Comparison of ENCODE assay signal across 10 cellular contexts in the genomic region with DNA sequence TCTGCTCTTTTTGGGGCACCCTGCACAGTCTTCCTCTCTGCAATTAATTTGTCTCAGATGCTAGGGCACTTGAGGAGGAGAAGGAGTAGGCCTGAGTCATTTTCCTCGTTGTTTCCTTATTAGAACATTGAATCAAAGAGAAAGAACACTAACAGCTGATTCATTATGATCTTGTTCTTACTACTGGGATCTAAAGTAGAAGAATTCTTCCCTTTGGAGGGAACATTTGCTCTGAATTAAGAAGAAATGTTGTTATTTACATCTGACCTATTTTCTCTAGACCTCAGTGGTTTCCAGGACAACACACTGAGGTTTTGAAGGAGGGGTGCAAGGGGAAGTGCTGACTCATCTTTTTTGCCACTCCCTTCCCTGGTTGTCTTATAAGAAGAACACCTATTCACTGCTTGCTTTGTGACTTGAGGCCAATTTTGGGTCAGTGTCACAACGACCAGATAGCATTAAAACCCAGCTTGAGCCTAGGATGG. TPM values are rescaled to one million over a fixed set of nuclear protein-coding genes. Genes with fewer than 3 reads are reported as not detected.
A peak's percentile ranks its signal among the peaks of the same experiment; 100 is the strongest.
DNase-seq lines count a peak whose midpoint lies in the region; ATAC-seq and TF ChIP-seq lines count a peak whose summit lies in the region.
"Had no signal": no experiment of that assay in that cellular context is flagged by ENCODE, and none has a peak within 500 bp of the region (broad histone marks: within the 10 kb centered on the region; RNA-seq: fewer than 3 reads in every experiment).

No MANE protein-coding gene starts in this region.

- 0 out of 2 replicates have a peak overlapping the region, but pooled peaks have one; percentile 0 for H3K4me2 ChIP-seq in MM.1S (ENCODE audit: low read depth, low read length)
- no peak overlapping the region for H3K4me2 ChIP-seq in hepatocyte

- H3F3A ChIP-seq in MM.1S (ENCODE audit: insufficient read depth, low read length): no peaks in the 10 kb centered on the region

- no peaks in the 10 kb centered on the region for H3K9me3 ChIP-seq in MM.1S (replicated peaks; ENCODE audit: insufficient read depth, low read length)
- H3K9me3 ChIP-seq in hepatocyte (ENCODE audit: low read depth): no peaks in the 10 kb centered on the region
- H3K9me3 ChIP-seq: colonic mucosa had no signal

- CTCF ChIA-PET in activated CD4-positive, alpha-beta T cell treated with anti-CD3 and anti-CD28 coated beads for 36 hours (lab: Charles Lee): interaction anchor here (1.0 to 4.2 kb wide), 7 partner anchors 9 to 117 kb away, joined by 3 to 35 read pairs (median 5); no protein-coding TSS in a partner anchor

- H3K79me2 ChIP-seq in MM.1S (ENCODE audit: low read length) (no peaks in the 10 kb centered on the region), hepatocyte (no peaks in the 10 kb centered on the region)

- POLR2A ChIA-PET in activated CD4-positive, alpha-beta T cell treated with anti-CD3 and anti-CD28 coated beads for 36 hours (lab: Charles Lee): interaction anchor here (0.7 kb wide), 1 partner anchor 248 kb away, joined by 3 read pairs; no protein-coding TSS in a partner anchor

- no peaks in the 10 kb centered on the region for H3K27me3 ChIP-seq in MM.1S (replicated peaks; ENCODE audit: insufficient read depth, low read length)
- no peaks in the 10 kb centered on the region for H3K27me3 ChIP-seq in hepatocyte
- H3K27me3 ChIP-seq: colonic mucosa had no signal

- H3K36me3 ChIP-seq in MM.1S (replicated peaks; ENCODE audit: insufficient read depth, low read length) (no peaks in the 10 kb centered on the region), hepatocyte (replicated peaks; ENCODE audit: insufficient read depth, low read depth) (no peaks in the 10 kb centered on the region)
- H3K36me3 ChIP-seq: colonic mucosa had no signal

- peaks cover 11% of the 10 kb centered on the region for H3K4me1 ChIP-seq in MM.1S (ENCODE audit: low read length)
- H3K4me1 ChIP-seq in hepatocyte (ENCODE audit: insufficient read depth): peaks cover 8% of the 10 kb centered on the region
- H3K4me1 ChIP-seq: colonic mucosa had no signal

- no peak overlapping the region for H3K9ac ChIP-seq in MM.1S (ENCODE audit: low read length)

- no peak overlapping the region for H2AFZ ChIP-seq in MM.1S (ENCODE audit: low read length)
- no peak overlapping the region for H2AFZ ChIP-seq in hepatocyte

- 78% methylated on average over 2 of the region's 2 CpGs for WGBS in hepatocyte (ENCODE audit: low lambda C conversion rate, missing lambda C conversion rate)

- H3K4me3 Mint-ChIP-seq in activated CD4-positive, alpha-beta T cell treated with anti-CD3 and anti-CD28 coated beads for 36 hours: no peak overlapping the region
- peak overlapping the region; percentile 68 for H3K4me3 Mint-ChIP-seq in natural killer cell

- H3K9me2 ChIP-seq in MM.1S (replicated peaks; ENCODE audit: insufficient read depth, low read length): no peaks in the 10 kb centered on the region
- no peaks in the 10 kb centered on the region for H3K9me2 ChIP-seq in hepatocyte (replicated peaks; ENCODE audit: insufficient read depth)

- peaks cover 42% of the 10 kb centered on the region for H3K36me3 Mint-ChIP-seq in activated CD4-positive, alpha-beta T cell treated with anti-CD3 and anti-CD28 coated beads for 36 hours (ENCODE audit: low read depth)
- H3K36me3 Mint-ChIP-seq in natural killer cell: peaks cover 22% of the 10 kb centered on the region

- no peaks in the 10 kb centered on the region for H3K9me3 Mint-ChIP-seq in activated CD4-positive, alpha-beta T cell treated with anti-CD3 and anti-CD28 coated beads for 36 hours (ENCODE audit: low read depth)
- no peaks in the 10 kb centered on the region for H3K9me3 Mint-ChIP-seq in natural killer cell

- H3K27ac ChIP-seq in MM.1S (ENCODE audit: low read length) (no peak overlapping the region), hepatocyte (no peak overlapping the region)
- H3K27ac ChIP-seq: C4-2B, colonic mucosa had no signal

- in situ Hi-C loops in astrocyte of the spinal cord (cut with HindIII; ENCODE audit: low sequenced_read_pairs): no loop called here

- peaks cover 34% of the 10 kb centered on the region for H3K4me1 Mint-ChIP-seq in activated CD4-positive, alpha-beta T cell treated with anti-CD3 and anti-CD28 coated beads for 36 hours
- peaks cover 28 to 35% of the 10 kb centered on the region in 2 donors for H3K4me1 Mint-ChIP-seq in natural killer cell

- peak; percentile 85 for ATAC-seq in activated CD4-positive, alpha-beta T cell treated with anti-CD3 and anti-CD28 coated beads for 36 hours
- ATAC-seq in natural killer cell (peak; percentile 77 to 87 (median 82)), GM18870 (IDR thresholded peaks at IDR 0.05; ENCODE audit: unreplicated experiment) (no peak)

- peak; percentile 43 for DNase-seq in activated CD4-positive, alpha-beta T cell treated with anti-CD3 and anti-CD28 coated beads for 36 hours
- no peak for DNase-seq in activated CD4-positive, alpha-beta T cell treated with anti-CD3 and anti-CD28 coated beads, Interleukin-2, amount 50 U/mL, for 1 hour
- DNase-seq in MM.1S (peak; percentile 28), astrocyte of the spinal cord (ENCODE audit: low read depth, low spot score) (peak; percentile 66), natural killer cell (no peak), hepatocyte (ENCODE audit: low spot score) (no peak), HUDEP-2 (lab: John Stamatoyannopoulos, UW; ENCODE audit: unreplicated experiment in 76 of 76) (no peak)
- DNase-seq: colonic mucosa had no signal

- H4K20me1 ChIP-seq in MM.1S (ENCODE audit: insufficient read depth, low read length): no peaks in the 10 kb centered on the region
- no peaks in the 10 kb centered on the region for H4K20me1 ChIP-seq in hepatocyte (ENCODE audit: insufficient read depth, poor library complexity, severe bottlenecking)

- H3K27ac Mint-ChIP-seq in activated CD4-positive, alpha-beta T cell treated with anti-CD3 and anti-CD28 coated beads for 36 hours: peak overlapping the region; percentile 44
- H3K27ac Mint-ChIP-seq in natural killer cell: peak overlapping the region; percentile 75 to 84

- no peaks in the 10 kb centered on the region for H3K27me3 Mint-ChIP-seq in activated CD4-positive, alpha-beta T cell treated with anti-CD3 and anti-CD28 coated beads for 36 hours
- H3K27me3 Mint-ChIP-seq in natural killer cell (ENCODE audit: low read depth in 2 of 2): no peaks in the 10 kb centered on the region

- no peak for TF ChIP-seq CTCF in MM.1S (IDR thresholded peaks at IDR 0.05; ENCODE audit: low read length)
- TF ChIP-seq CTCF in astrocyte of the spinal cord (IDR thresholded peaks at IDR 0.05; ENCODE audit: low read depth, low read length): no peak
- TF ChIP-seq CTCF in natural killer cell (IDR thresholded peaks at IDR 0.05): no peak
- TF ChIP-seq CTCF in hepatocyte (IDR thresholded peaks at IDR 0.05; ENCODE audit: poor library complexity): no peak

- H3K4me3 ChIP-seq in MM.1S (ENCODE audit: low read length) (no peak overlapping the region), astrocyte of the spinal cord (ENCODE audit: low read depth, low read length) (no peak overlapping the region), hepatocyte (no peak overlapping the region)
- H3K4me3 ChIP-seq: colonic mucosa had no signal

- intact Hi-C loops in activated CD4-positive, alpha-beta T cell treated with anti-CD3 and anti-CD28 coated beads for 36 hours (cut with DNase I, micrococcal nuclease): loop anchor here in 1 of 2 experiments (10.0 kb wide), 1 partner anchor 943 kb away; no protein-coding TSS in a partner anchor
- intact Hi-C loops in natural killer cell (cut with micrococcal nuclease): no loop called here

RNA-seq across cellular contexts. Expression of gene STAT1, which starts 24.3 kb away (rescaled TPM):
- total RNA-seq in activated CD4-positive, alpha-beta T cell treated with anti-CD3 and anti-CD28 coated beads for 36 hours: 100 to 1,000 TPM; 317 to 343 TPM
- total RNA-seq in natural killer cell (10 to 100 TPM; 49.1 to 91.6 (median 86.2) TPM), hepatocyte (102 and 124 TPM in 2 replicates)
- 53.3 and 70.9 TPM in 2 replicates for polyA plus RNA-seq in hepatocyte

Comparison
In these comparisons a context has a peak if more than half of its experiments do, and no peak if none do; other contexts are left out.
1. DNase-seq: peak in activated CD4-positive, alpha-beta T cell treated with anti-CD3 and anti-CD28 coated beads for 36 hours (single experiment), MM.1S (single experiment) and astrocyte of the spinal cord (single experiment); none in activated CD4-positive, alpha-beta T cell treated with anti-CD3 and anti-CD28 coated beads, Interleukin-2, amount 50 U/mL, for 1 hour (single experiment), natural killer cell (single experiment), hepatocyte (single experiment) and HUDEP-2 (0 of 76).